Comparison of ENCODE assay signal across 11 cellular contexts in the genomic region with DNA sequence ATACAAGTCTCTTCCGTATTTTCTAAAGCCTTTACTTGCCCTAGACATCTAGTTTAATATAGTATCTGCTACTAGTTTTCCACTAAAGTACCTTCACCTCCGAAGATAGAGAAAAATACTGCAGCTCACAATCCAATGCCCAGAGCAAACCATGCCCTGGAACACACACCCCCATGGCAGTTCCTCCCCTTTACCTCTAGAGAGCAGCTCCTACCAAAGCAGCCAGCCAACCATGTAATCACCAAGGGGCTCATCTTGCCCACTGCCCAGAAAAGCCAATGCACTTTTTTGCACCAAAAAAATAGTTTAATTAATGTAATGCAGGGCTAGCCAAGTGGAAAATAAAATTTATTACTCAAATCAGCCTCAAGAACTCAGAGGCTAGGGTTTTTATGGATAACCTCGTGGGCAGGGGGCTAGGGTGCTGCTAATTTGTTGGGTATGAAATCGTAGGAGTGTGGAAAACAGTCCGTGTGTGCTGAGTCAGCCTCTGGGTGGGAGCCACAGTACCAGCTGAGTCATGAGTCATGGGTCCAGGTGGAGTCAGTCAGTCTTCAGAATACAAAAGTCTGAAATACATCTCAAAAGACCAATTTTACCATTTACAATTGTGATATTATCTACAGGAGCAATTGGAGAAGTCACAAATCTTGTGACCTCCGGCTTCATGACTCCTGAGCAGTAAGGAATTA.
DNase-seq lines count a peak whose midpoint lies in the region; ATAC-seq, FAIRE-seq and TF ChIP-seq lines count a peak whose summit lies in the region.
"Had no signal": no experiment of that assay in that cellular context is flagged by ENCODE, and none has a peak within 500 bp of the region (broad histone marks: within the 10 kb centered on the region; RNA-seq: fewer than 3 reads in every experiment).

No MANE protein-coding gene starts in this region.

- DNase-seq in NCI-H82 (lab: John Stamatoyannopoulos, UW) (peak; percentile 24), NCI-H82 treated with DMSO at 0.1 percent for 48 hours (lab: John Stamatoyannopoulos, UW; ENCODE audit: unreplicated experiment) (no peak), RCC 7860 (ENCODE audit: low spot score) (peak; percentile 39), fibroblast of the aortic adventitia (ENCODE audit: low read depth) (peak; percentile 25), retinal pigment epithelial cell (ENCODE audit: low read depth) (peak; percentile 54), HuH-7.5 (ENCODE audit: low spot score) (no peak), left colon (no peak), NCI-H2029 (lab: John Stamatoyannopoulos, UW) (no peak)
- DNase-seq: activated B cell treated with CpG ODN at 0.5 μM for 24 hours, Peyer's patch had no signal

- no peak for TF ChIP-seq CTCF in fibroblast of the aortic adventitia (IDR thresholded peaks at IDR 0.05; ENCODE audit: insufficient read depth, low read length)
- peak; percentile 27 for TF ChIP-seq CTCF in retinal pigment epithelial cell (conservative IDR thresholded peaks at IDR 0.05; ENCODE audit: low read depth, low read length)

- intact Hi-C loops in left colon (cut with DNase I, micrococcal nuclease) = no loop called here

- no peak overlapping the region for H3K4me3 ChIP-seq in fibroblast of the aortic adventitia (ENCODE audit: low read depth, low read length)
- no peak overlapping the region for H3K4me3 ChIP-seq in retinal pigment epithelial cell (ENCODE audit: low read length)
- H3K4me3 ChIP-seq: Peyer's patch had no signal

- no peak for ATAC-seq in left colon

- FAIRE-seq in RCC 7860 (lab: Jason Lieb, UNC) = no peak
- FAIRE-seq: colon had no signal

Comparison
In these comparisons a context has a peak if more than half of its experiments do, and no peak if none do; other contexts are left out.
1. DNase-seq: peak in NCI-H82 (single experiment), RCC 7860 (single experiment), fibroblast of the aortic adventitia (single experiment) and retinal pigment epithelial cell (single experiment); none in NCI-H82 treated with DMSO at 0.1 percent for 48 hours (single experiment), HuH-7.5 (single experiment), left colon (0 of 2) and NCI-H2029 (single experiment).